ENCODE assay signal across 27 cellular contexts in the genomic region with DNA sequence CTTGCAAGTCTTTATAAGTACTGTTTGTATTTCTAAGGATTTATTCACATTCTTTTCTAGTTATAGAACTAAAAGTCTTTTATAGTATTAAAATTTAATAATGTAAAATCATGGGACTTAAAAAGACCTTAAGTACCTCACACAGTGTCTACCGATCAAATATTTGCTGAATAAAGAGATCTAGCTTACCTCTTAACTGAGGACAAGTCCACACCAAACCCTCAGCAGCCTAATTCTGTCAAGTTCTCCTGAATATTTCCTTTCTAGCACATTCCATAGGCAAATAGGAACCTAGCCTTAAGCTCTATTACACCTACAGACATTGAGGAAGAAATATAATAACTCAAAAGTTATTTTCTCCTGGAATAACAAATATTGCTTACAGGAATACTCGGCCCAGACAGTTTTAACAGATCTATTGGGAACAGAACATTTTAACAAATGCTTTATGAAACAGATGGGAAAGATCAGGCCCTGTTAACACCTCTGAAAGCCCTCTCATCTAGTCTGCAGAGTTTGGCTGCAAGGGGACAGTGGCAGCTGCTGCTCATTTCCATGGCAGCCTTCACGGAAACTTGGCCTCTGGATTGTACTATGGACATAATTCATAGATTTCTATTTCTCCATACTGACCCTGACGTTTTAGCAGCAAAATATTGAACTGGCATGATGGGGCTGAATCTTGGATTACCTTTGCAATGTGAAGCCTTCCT. TPM values are rescaled to one million over a fixed set of nuclear protein-coding genes. Genes with fewer than 3 reads are reported as not detected.
"Had no signal": no experiment of that assay in that cellular context is flagged by ENCODE, and none has a peak within 500 bp of the region (broad histone marks: within the 10 kb centered on the region; RNA-seq: fewer than 3 reads in every experiment).

No MANE protein-coding gene starts in this region.

- H3K27me3 Mint-ChIP-seq: activated CD4-positive, alpha-beta T cell treated with anti-CD3 and anti-CD28 coated beads, Interleukin-2, amount 10 ng/mL, durations not matched to agents 7 days and 5 days; activated CD8-positive, alpha-beta memory T cell treated with anti-CD3 and anti-CD28 coated beads, Interleukin-2, amount 10 ng/mL, durations not matched to agents 7 days and 5 days; activated CD8-positive, alpha-beta T cell treated with anti-CD3 and anti-CD28 coated beads for 36 hours; brain; central memory CD8-positive, alpha-beta T cell; naive B cell; stimulated activated naive B cell treated with anti-CD40 and anti-IgM and Interleukin-4, amounts not matched to agents 10 μg/mL and 1 μg/mL and 100 μg/mL, for 72 hours; type B pancreatic cell had no signal

- H3K4me3 Mint-ChIP-seq: activated CD4-positive, alpha-beta T cell treated with anti-CD3 and anti-CD28 coated beads, Interleukin-2, amount 10 ng/mL, durations not matched to agents 7 days and 5 days; activated CD8-positive, alpha-beta memory T cell treated with anti-CD3 and anti-CD28 coated beads, Interleukin-2, amount 10 ng/mL, durations not matched to agents 7 days and 5 days; activated CD8-positive, alpha-beta T cell treated with anti-CD3 and anti-CD28 coated beads for 36 hours; activated naive CD4-positive, alpha-beta T cell treated with anti-CD3 and anti-CD28 coated beads, Interleukin-2, amount 50 U/mL, for 24 hours; activated T-helper 1 cell treated with anti-CD3 and anti-CD28 coated beads, Interleukin-12 subunit alpha, Interleukin-12 subunit beta, Interleukin-2, Interleukin-4 antibody, amounts not matched to agents 30 ng/mL and 10 ng/mL and 1 ng/mL, durations not matched to agents 14 hours and 24 hours and 36 hours; central memory CD8-positive, alpha-beta T cell; naive B cell; neural crest cell; stimulated activated naive B cell treated with anti-CD40 and anti-IgM and Interleukin-4, amounts not matched to agents 10 μg/mL and 1 μg/mL and 100 μg/mL, for 72 hours; type B pancreatic cell had no signal

- H3K4me1 Mint-ChIP-seq: activated naive CD4-positive, alpha-beta T cell treated with anti-CD3 and anti-CD28 coated beads, Interleukin-2, amount 50 U/mL, for 24 hours had no signal

- H3K4me1 ChIP-seq: colonic mucosa, gastrocnemius medialis had no signal

- H3K27ac ChIP-seq: colonic mucosa, esophagus muscularis mucosa, gastrocnemius medialis, WERI-Rb-1 had no signal

- H3K9me3 Mint-ChIP-seq: activated CD8-positive, alpha-beta T cell treated with anti-CD3 and anti-CD28 coated beads for 36 hours; activated naive CD4-positive, alpha-beta T cell treated with anti-CD3 and anti-CD28 coated beads, Interleukin-2, amount 50 U/mL, for 24 hours; activated T-helper 1 cell treated with anti-CD3 and anti-CD28 coated beads, Interleukin-12 subunit alpha, Interleukin-12 subunit beta, Interleukin-2, Interleukin-4 antibody, amounts not matched to agents 30 ng/mL and 10 ng/mL and 1 ng/mL, durations not matched to agents 14 hours and 24 hours and 36 hours; central memory CD8-positive, alpha-beta T cell; naive B cell; neural crest cell; stimulated activated naive B cell treated with anti-CD40 and anti-IgM and Interleukin-4, amounts not matched to agents 10 μg/mL and 1 μg/mL and 100 μg/mL, for 72 hours; type B pancreatic cell had no signal

- H3K27ac Mint-ChIP-seq: activated CD4-positive, alpha-beta T cell treated with anti-CD3 and anti-CD28 coated beads, Interleukin-2, amount 10 ng/mL, durations not matched to agents 7 days and 5 days; activated CD8-positive, alpha-beta memory T cell treated with anti-CD3 and anti-CD28 coated beads, Interleukin-2, amount 10 ng/mL, durations not matched to agents 7 days and 5 days; activated CD8-positive, alpha-beta T cell treated with anti-CD3 and anti-CD28 coated beads for 36 hours; activated naive CD4-positive, alpha-beta T cell treated with anti-CD3 and anti-CD28 coated beads, Interleukin-2, amount 50 U/mL, for 24 hours; activated T-helper 1 cell treated with anti-CD3 and anti-CD28 coated beads, Interleukin-12 subunit alpha, Interleukin-12 subunit beta, Interleukin-2, Interleukin-4 antibody, amounts not matched to agents 30 ng/mL and 10 ng/mL and 1 ng/mL, durations not matched to agents 14 hours and 24 hours and 36 hours; stimulated activated naive B cell treated with anti-CD40 and anti-IgM and Interleukin-4, amounts not matched to agents 10 μg/mL and 1 μg/mL and 100 μg/mL, for 72 hours; type B pancreatic cell had no signal

- ATAC-seq: activated CD8-positive, alpha-beta memory T cell treated with anti-CD3 and anti-CD28 coated beads, Interleukin-2, amount 10 ng/mL, durations not matched to agents 7 days and 5 days; activated CD8-positive, alpha-beta T cell treated with anti-CD3 and anti-CD28 coated beads for 36 hours; gastrocnemius medialis; mucosa of descending colon; sciatic nerve; stimulated activated naive B cell treated with anti-CD40 and anti-IgM and Interleukin-4, amounts not matched to agents 10 μg/mL and 1 μg/mL and 100 μg/mL, for 72 hours had no signal

- FAIRE-seq: kidney, small intestine, TTC549 had no signal

- DNase-seq: activated CD4-positive, alpha-beta T cell treated with anti-CD3 and anti-CD28 coated beads, Interleukin-2, amount 10 ng/mL, durations not matched to agents 7 days and 5 days; activated CD4-positive, CD25-positive, alpha-beta regulatory T cell treated with anti-CD3 and anti-CD28 coated beads, Interleukin-2, amount 50 U/mL, for 72 hours; activated CD8-positive, alpha-beta memory T cell treated with anti-CD3 and anti-CD28 coated beads, Interleukin-2, amount 10 ng/mL, durations not matched to agents 7 days and 5 days; activated CD8-positive, alpha-beta T cell treated with anti-CD3 and anti-CD28 coated beads for 36 hours; activated gamma-delta T cell treated with Interleukin-2 at 50 U/mL for 16 hours; activated T-cell treated with anti-CD3 and anti-CD28 coated beads for 4 hours; anterior cingulate cortex; colonic mucosa; gastrocnemius medialis; kidney; mucosa of descending colon; naive B cell; occipital lobe; small intestine; stimulated activated CD4-positive, alpha-beta T cell treated with anti-CD3 and anti-CD28 coated beads, Interleukin-2, amount 100 ng/mL, for 24 hours; stimulated activated naive B cell treated with anti-CD40 and anti-IgM and Interleukin-4, amounts not matched to agents 10 μg/mL and 1 μg/mL and 100 μg/mL, for 72 hours; T-helper 1 cell; WERI-Rb-1 had no signal

- H3K4me3 ChIP-seq: colonic mucosa, esophagus muscularis mucosa, gastrocnemius medialis, mucosa of descending colon had no signal

- H3K36me3 Mint-ChIP-seq: activated naive CD4-positive, alpha-beta T cell treated with anti-CD3 and anti-CD28 coated beads, Interleukin-2, amount 50 U/mL, for 24 hours; brain; naive B cell; stimulated activated naive B cell treated with anti-CD40 and anti-IgM and Interleukin-4, amounts not matched to agents 10 μg/mL and 1 μg/mL and 100 μg/mL, for 72 hours; type B pancreatic cell had no signal

- H3K27me3 ChIP-seq: colonic mucosa, esophagus muscularis mucosa, gastrocnemius medialis had no signal

- H3K36me3 ChIP-seq: colonic mucosa, esophagus muscularis mucosa, gastrocnemius medialis, WERI-Rb-1 had no signal

- H3K9me3 ChIP-seq: colonic mucosa, esophagus muscularis mucosa, gastrocnemius medialis, mucosa of descending colon had no signal

RNA-seq across cellular contexts. Expression of a gene that starts 52.8 kb away (rescaled TPM):
- total RNA-seq: activated CD4-positive, alpha-beta T cell treated with anti-CD3 and anti-CD28 coated beads, Interleukin-2, amount 10 ng/mL, durations not matched to agents 7 days and 5 days; activated CD8-positive, alpha-beta memory T cell treated with anti-CD3 and anti-CD28 coated beads, Interleukin-2, amount 10 ng/mL, durations not matched to agents 7 days and 5 days; activated CD8-positive, alpha-beta T cell treated with anti-CD3 and anti-CD28 coated beads for 36 hours; activated T-helper 1 cell treated with anti-CD3 and anti-CD28 coated beads, Interleukin-12 subunit alpha, Interleukin-12 subunit beta, Interleukin-2, Interleukin-4 antibody, amounts not matched to agents 30 ng/mL and 10 ng/mL and 1 ng/mL, durations not matched to agents 14 hours and 24 hours and 36 hours; gastrocnemius medialis had no signal
